ENCODE assay signal across 27 cellular contexts in the genomic region with DNA sequence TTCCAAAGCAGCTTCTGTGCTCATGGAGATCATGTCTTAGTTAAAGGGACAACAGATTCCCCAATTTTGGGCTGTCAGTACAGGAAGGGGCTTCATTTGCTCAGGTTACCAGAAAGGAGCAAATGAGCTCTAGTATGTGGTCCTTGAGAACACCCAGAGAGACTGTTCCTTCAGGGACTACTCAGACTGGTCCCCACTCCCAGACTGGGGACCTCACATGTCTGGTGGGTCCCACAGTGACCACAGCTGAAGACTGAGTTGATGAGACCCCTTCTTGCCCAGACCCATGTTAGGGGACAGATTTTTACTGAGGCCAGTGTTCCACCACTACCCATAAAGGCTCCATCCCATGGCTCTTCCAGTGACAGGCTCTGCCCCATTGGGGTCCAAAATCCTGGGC.
"Had no signal": no experiment of that assay in that cellular context is flagged by ENCODE, and none has a peak within 500 bp of the region (broad histone marks: within the 10 kb centered on the region; RNA-seq: fewer than 3 reads in every experiment).

No MANE protein-coding gene starts in this region.

- H3K4me1 ChIP-seq: colonic mucosa, esophagus squamous epithelium, foreskin keratinocyte, gastrocnemius medialis, gastroesophageal sphincter, heart left ventricle, heart right ventricle had no signal

- H3K27ac ChIP-seq: colonic mucosa, coronary artery, dorsolateral prefrontal cortex, epithelial cell of prostate, esophagus squamous epithelium, foreskin keratinocyte, gastrocnemius medialis, gastroesophageal sphincter, heart left ventricle, heart right ventricle had no signal

- ATAC-seq: effector memory CD8-positive, alpha-beta T cell; esophagus mucosa; foreskin keratinocyte; gastrocnemius medialis; gastroesophageal sphincter; heart left ventricle; heart right ventricle had no signal

- DNase-seq: colonic mucosa; cortex of kidney; dermis blood vessel endothelial cell; dorsolateral prefrontal cortex; effector CD4-positive, alpha-beta T cell; effector CD8-positive, alpha-beta T cell; effector memory CD4-positive, alpha-beta T cell; effector memory CD8-positive, alpha-beta T cell; endodermal cell; erythroblast; esophagus squamous epithelium; foreskin fibroblast; foreskin keratinocyte; foreskin melanocyte; gastrocnemius medialis; glutamatergic neuron; head of caudate nucleus; heart left ventricle; heart right ventricle had no signal

- H3K9me3 ChIP-seq: colonic mucosa, gastrocnemius medialis had no signal

- H3K27me3 ChIP-seq: colonic mucosa, esophagus squamous epithelium, foreskin keratinocyte, gastrocnemius medialis, heart left ventricle, heart right ventricle had no signal

- H3K36me3 ChIP-seq: colonic mucosa, esophagus squamous epithelium, gastrocnemius medialis, gastroesophageal sphincter, heart left ventricle, heart right ventricle had no signal

- FAIRE-seq: colon, endometrium, endothelial cell of umbilical vein, frontal cortex had no signal

- H3K4me3 ChIP-seq: colonic mucosa, coronary artery, dorsolateral prefrontal cortex, esophagus squamous epithelium, gastrocnemius medialis, gastroesophageal sphincter, heart left ventricle, heart right ventricle had no signal
